1 cellular context compared by ENCODE assay signal in the genomic region with DNA sequence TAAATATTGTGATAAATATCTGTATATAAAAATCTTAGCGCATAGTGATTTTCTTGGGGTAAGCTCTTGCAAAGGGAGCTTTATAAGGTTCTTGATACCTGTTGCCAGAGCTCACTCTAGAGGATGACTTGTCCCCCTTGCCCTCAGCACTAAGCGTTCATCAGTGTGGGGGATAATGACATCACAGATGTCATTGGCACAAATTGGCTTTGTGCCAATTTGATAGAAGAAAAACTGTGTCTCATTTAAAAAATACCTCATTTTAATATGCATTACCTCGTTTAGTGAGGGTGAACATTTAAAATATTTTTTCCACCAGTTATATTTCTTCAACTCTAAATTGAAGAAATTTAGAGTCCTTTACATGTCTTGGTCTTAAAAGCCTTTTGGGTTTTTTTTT.
TF ChIP-seq lines count a peak whose summit lies in the region.

No MANE protein-coding gene starts in this region.

TF ChIP-seq in GM23338, 12 proteins besides CTCF, POLR2A, EP300 and RAD21:
- TF ChIP-seq, protein P1, sequence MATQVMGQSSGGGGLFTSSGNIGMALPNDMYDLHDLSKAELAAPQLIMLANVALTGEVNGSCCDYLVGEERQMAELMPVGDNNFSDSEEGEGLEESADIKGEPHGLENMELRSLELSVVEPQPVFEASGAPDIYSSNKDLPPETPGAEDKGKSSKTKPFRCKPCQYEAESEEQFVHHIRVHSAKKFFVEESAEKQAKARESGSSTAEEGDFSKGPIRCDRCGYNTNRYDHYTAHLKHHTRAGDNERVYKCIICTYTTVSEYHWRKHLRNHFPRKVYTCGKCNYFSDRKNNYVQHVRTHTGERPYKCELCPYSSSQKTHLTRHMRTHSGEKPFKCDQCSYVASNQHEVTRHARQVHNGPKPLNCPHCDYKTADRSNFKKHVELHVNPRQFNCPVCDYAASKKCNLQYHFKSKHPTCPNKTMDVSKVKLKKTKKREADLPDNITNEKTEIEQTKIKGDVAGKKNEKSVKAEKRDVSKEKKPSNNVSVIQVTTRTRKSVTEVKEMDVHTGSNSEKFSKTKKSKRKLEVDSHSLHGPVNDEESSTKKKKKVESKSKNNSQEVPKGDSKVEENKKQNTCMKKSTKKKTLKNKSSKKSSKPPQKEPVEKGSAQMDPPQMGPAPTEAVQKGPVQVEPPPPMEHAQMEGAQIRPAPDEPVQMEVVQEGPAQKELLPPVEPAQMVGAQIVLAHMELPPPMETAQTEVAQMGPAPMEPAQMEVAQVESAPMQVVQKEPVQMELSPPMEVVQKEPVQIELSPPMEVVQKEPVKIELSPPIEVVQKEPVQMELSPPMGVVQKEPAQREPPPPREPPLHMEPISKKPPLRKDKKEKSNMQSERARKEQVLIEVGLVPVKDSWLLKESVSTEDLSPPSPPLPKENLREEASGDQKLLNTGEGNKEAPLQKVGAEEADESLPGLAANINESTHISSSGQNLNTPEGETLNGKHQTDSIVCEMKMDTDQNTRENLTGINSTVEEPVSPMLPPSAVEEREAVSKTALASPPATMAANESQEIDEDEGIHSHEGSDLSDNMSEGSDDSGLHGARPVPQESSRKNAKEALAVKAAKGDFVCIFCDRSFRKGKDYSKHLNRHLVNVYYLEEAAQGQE (IDR thresholded peaks at IDR 0.05; ENCODE audit: unreplicated experiment) = no peak
- TF ChIP-seq ZNF331 (CRISPR knock-in tag; IDR thresholded peaks at IDR 0.05; ENCODE audit: low read depth) (no peak), CREB1 (CRISPR knock-in tag; IDR thresholded peaks at IDR 0.05; ENCODE audit: low read depth) (no peak), JUNB (IDR thresholded peaks at IDR 0.05; ENCODE audit: unreplicated experiment) (no peak), NANOG (IDR thresholded peaks at IDR 0.05; ENCODE audit: borderline replicate concordance) (no peak)
- TF ChIP-seq, protein P2, sequence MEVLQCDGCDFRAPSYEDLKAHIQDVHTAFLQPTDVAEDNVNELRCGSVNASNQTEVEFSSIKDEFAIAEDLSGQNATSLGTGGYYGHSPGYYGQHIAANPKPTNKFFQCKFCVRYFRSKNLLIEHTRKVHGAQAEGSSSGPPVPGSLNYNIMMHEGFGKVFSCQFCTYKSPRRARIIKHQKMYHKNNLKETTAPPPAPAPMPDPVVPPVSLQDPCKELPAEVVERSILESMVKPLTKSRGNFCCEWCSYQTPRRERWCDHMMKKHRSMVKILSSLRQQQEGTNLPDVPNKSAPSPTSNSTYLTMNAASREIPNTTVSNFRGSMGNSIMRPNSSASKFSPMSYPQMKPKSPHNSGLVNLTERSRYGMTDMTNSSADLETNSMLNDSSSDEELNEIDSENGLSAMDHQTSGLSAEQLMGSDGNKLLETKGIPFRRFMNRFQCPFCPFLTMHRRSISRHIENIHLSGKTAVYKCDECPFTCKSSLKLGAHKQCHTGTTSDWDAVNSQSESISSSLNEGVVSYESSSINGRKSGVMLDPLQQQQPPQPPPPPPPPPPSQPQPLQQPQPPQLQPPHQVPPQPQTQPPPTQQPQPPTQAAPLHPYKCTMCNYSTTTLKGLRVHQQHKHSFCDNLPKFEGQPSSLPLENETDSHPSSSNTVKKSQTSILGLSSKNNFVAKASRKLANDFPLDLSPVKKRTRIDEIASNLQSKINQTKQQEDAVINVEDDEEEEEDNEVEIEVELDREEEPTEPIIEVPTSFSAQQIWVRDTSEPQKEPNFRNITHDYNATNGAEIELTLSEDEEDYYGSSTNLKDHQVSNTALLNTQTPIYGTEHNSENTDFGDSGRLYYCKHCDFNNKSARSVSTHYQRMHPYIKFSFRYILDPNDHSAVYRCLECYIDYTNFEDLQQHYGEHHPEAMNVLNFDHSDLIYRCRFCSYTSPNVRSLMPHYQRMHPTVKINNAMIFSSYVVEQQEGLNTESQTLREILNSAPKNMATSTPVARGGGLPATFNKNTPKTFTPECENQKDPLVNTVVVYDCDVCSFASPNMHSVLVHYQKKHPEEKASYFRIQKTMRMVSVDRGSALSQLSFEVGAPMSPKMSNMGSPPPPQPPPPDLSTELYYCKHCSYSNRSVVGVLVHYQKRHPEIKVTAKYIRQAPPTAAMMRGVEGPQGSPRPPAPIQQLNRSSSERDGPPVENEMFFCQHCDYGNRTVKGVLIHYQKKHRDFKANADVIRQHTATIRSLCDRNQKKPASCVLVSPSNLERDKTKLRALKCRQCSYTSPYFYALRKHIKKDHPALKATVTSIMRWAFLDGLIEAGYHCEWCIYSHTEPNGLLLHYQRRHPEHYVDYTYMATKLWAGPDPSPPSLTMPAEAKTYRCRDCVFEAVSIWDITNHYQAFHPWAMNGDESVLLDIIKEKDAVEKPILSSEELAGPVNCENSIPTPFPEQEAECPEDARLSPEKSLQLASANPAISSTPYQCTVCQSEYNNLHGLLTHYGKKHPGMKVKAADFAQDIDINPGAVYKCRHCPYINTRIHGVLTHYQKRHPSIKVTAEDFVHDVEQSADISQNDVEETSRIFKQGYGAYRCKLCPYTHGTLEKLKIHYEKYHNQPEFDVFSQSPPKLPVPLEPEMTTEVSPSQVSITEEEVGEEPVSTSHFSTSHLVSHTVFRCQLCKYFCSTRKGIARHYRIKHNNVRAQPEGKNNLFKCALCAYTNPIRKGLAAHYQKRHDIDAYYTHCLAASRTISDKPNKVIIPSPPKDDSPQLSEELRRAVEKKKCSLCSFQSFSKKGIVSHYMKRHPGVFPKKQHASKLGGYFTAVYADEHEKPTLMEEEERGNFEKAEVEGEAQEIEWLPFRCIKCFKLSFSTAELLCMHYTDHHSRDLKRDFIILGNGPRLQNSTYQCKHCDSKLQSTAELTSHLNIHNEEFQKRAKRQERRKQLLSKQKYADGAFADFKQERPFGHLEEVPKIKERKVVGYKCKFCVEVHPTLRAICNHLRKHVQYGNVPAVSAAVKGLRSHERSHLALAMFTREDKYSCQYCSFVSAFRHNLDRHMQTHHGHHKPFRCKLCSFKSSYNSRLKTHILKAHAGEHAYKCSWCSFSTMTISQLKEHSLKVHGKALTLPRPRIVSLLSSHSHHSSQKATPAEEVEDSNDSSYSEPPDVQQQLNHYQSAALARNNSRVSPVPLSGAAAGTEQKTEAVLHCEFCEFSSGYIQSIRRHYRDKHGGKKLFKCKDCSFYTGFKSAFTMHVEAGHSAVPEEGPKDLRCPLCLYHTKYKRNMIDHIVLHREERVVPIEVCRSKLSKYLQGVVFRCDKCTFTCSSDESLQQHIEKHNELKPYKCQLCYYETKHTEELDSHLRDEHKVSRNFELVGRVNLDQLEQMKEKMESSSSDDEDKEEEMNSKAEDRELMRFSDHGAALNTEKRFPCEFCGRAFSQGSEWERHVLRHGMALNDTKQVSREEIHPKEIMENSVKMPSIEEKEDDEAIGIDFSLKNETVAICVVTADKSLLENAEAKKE (CRISPR knock-in tag; IDR thresholded peaks at IDR 0.05) = no peak
